ENCODE assay signal across 1 cellular context in the genomic region with DNA sequence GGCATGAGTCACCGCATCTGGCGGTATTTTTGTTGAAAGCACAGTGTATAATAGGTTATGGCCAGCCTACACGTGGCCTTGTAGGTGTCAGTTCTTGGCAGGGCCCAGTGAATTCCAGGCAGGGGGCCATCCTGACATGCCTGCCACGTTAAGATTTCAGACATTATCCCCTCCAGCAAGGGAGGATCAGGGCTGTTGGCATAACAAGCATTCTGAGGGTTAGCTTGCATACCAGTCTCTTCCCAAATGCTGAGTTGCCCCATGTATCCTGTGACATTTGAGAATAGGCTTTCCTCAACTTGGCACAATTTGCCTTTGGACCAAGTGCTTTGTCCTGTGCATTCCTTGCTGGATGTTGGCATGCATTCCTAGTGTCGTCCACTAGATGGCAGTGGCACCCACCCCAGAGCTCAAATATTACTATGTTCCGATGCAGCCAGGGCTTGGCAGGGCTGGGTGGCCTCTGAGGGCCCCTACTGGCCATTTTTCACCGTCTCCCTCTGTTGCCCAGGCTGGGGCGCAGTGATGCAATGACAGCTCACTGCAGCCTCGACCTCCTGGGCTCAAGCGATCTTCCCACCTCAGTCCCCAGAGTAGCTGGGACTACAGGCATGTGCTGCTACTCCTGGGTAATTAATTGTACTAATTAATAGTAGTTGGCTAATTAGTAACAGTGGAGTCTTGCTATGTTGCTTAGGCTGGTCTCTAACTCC.
TF ChIP-seq lines count a peak whose summit lies in the region.

No MANE protein-coding gene starts in this region.

TF ChIP-seq in K562, 482 proteins besides CTCF, POLR2A, EP300 and RAD21 (continued from another document):
- TF ChIP-seq, protein P1, sequence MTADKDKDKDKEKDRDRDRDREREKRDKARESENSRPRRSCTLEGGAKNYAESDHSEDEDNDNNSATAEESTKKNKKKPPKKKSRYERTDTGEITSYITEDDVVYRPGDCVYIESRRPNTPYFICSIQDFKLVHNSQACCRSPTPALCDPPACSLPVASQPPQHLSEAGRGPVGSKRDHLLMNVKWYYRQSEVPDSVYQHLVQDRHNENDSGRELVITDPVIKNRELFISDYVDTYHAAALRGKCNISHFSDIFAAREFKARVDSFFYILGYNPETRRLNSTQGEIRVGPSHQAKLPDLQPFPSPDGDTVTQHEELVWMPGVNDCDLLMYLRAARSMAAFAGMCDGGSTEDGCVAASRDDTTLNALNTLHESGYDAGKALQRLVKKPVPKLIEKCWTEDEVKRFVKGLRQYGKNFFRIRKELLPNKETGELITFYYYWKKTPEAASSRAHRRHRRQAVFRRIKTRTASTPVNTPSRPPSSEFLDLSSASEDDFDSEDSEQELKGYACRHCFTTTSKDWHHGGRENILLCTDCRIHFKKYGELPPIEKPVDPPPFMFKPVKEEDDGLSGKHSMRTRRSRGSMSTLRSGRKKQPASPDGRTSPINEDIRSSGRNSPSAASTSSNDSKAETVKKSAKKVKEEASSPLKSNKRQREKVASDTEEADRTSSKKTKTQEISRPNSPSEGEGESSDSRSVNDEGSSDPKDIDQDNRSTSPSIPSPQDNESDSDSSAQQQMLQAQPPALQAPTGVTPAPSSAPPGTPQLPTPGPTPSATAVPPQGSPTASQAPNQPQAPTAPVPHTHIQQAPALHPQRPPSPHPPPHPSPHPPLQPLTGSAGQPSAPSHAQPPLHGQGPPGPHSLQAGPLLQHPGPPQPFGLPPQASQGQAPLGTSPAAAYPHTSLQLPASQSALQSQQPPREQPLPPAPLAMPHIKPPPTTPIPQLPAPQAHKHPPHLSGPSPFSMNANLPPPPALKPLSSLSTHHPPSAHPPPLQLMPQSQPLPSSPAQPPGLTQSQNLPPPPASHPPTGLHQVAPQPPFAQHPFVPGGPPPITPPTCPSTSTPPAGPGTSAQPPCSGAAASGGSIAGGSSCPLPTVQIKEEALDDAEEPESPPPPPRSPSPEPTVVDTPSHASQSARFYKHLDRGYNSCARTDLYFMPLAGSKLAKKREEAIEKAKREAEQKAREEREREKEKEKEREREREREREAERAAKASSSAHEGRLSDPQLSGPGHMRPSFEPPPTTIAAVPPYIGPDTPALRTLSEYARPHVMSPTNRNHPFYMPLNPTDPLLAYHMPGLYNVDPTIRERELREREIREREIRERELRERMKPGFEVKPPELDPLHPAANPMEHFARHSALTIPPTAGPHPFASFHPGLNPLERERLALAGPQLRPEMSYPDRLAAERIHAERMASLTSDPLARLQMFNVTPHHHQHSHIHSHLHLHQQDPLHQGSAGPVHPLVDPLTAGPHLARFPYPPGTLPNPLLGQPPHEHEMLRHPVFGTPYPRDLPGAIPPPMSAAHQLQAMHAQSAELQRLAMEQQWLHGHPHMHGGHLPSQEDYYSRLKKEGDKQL (CRISPR knock-in tag; IDR thresholded peaks at IDR 0.05; ENCODE audit: borderline replicate concordance) = no peak
- TF ChIP-seq, protein P2, sequence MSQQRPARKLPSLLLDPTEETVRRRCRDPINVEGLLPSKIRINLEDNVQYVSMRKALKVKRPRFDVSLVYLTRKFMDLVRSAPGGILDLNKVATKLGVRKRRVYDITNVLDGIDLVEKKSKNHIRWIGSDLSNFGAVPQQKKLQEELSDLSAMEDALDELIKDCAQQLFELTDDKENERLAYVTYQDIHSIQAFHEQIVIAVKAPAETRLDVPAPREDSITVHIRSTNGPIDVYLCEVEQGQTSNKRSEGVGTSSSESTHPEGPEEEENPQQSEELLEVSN (IDR thresholded peaks at IDR 0.05; ENCODE audit: borderline replicate concordance in 1 of 2, extremely low read depth in 1 of 2, insufficient read depth in 1 of 2, insufficient read length in 1 of 2, low read depth in 1 of 2, low read length in 1 of 2, poor library complexity in 1 of 2, severe bottlenecking in 1 of 2) = peak in 1 of 2 experiments; percentile 13
- TF ChIP-seq ATF1 (CRISPR knock-in tag; IDR thresholded peaks at IDR 0.05) (no peak), ATF1 (tag; IDR thresholded peaks at IDR 0.05) (no peak), ZNF24 (IDR thresholded peaks at IDR 0.05) (peak; percentile 47; the same call in 1 of the 2 replicates), ZNF140 (CRISPR knock-in tag; IDR thresholded peaks at IDR 0.05) (no peak), NRF1 (conservative IDR thresholded peaks at IDR 0.05 in 1 of 2, IDR thresholded peaks at IDR 0.05 in 1 of 2) (peak; percentile 30 to 46; a peak in 3 of 4 replicates), TFAM (CRISPR knock-in tag; conservative IDR thresholded peaks at IDR 0.05) (no peak), ILK (tag; IDR thresholded peaks at IDR 0.05; ENCODE audit: borderline replicate concordance, low read depth) (no peak), SRSF3 (IDR thresholded peaks at IDR 0.05; ENCODE audit: insufficient read depth, low read length) (no peak), MAFF (IDR thresholded peaks at IDR 0.05; ENCODE audit: low read length) (no peak), MYNN (IDR thresholded peaks at IDR 0.05) (peak; percentile 51; the same call in 1 of the 2 replicates), MYNN (CRISPR knock-in tag; IDR thresholded peaks at IDR 0.05) (no peak), TEAD1 (CRISPR knock-in tag; IDR thresholded peaks at IDR 0.05) (peak; percentile 59 to 85; a peak in 3 of 4 replicates), E2F3 (CRISPR knock-in tag; IDR thresholded peaks at IDR 0.05) (no peak), MEIS2 (IDR thresholded peaks at IDR 0.05; ENCODE audit: partially characterized antibody) (peak; percentile 45), RBM25 (IDR thresholded peaks at IDR 0.05; ENCODE audit: low read depth, low read length, severe bottlenecking) (no peak)
- TF ChIP-seq, protein P3, sequence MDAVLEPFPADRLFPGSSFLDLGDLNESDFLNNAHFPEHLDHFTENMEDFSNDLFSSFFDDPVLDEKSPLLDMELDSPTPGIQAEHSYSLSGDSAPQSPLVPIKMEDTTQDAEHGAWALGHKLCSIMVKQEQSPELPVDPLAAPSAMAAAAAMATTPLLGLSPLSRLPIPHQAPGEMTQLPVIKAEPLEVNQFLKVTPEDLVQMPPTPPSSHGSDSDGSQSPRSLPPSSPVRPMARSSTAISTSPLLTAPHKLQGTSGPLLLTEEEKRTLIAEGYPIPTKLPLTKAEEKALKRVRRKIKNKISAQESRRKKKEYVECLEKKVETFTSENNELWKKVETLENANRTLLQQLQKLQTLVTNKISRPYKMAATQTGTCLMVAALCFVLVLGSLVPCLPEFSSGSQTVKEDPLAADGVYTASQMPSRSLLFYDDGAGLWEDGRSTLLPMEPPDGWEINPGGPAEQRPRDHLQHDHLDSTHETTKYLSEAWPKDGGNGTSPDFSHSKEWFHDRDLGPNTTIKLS (IDR thresholded peaks at IDR 0.05; ENCODE audit: borderline replicate concordance, low read depth) = no peak
- TF ChIP-seq, protein P4, sequence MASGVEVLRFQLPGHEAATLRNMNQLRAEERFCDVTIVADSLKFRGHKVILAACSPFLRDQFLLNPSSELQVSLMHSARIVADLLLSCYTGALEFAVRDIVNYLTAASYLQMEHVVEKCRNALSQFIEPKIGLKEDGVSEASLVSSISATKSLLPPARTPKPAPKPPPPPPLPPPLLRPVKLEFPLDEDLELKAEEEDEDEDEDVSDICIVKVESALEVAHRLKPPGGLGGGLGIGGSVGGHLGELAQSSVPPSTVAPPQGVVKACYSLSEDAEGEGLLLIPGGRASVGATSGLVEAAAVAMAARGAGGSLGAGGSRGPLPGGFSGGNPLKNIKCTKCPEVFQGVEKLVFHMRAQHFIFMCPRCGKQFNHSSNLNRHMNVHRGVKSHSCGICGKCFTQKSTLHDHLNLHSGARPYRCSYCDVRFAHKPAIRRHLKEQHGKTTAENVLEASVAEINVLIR (CRISPR knock-in tag; IDR thresholded peaks at IDR 0.05) = no peak
- TF ChIP-seq, protein P5, sequence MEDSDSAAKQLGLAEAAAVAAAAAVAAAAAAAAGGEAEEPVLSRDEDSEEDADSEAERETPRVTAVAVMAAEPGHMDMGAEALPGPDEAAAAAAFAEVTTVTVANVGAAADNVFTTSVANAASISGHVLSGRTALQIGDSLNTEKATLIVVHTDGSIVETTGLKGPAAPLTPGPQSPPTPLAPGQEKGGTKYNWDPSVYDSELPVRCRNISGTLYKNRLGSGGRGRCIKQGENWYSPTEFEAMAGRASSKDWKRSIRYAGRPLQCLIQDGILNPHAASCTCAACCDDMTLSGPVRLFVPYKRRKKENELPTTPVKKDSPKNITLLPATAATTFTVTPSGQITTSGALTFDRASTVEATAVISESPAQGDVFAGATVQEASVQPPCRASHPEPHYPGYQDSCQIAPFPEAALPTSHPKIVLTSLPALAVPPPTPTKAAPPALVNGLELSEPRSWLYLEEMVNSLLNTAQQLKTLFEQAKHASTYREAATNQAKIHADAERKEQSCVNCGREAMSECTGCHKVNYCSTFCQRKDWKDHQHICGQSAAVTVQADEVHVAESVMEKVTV (CRISPR knock-in tag; IDR thresholded peaks at IDR 0.05) = peak; percentile 77
